In the genomic region with DNA sequence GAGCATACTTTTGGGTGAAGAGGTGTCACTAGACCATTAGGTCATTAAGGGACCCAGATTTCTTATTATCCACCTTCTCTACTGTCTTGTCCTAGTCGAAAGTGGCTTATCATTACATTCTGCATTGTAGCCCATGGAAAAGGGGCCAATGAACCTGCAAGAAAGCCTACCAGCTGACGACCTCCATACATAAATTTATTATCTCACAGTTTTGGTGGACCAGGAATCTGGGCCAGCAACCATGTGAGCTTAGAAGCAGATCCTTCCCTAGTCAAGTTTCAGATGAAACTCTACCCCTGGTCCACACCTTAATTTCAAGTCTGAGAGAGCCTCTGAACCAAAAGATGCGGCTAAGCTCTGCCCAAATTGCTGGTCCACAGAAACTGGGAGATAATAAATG, we compare ENCODE assay signal across 8 cellular contexts.
"Had no signal": no experiment of that assay in that cellular context is flagged by ENCODE, and none has a peak within 500 bp of the region (broad histone marks: within the 10 kb centered on the region; RNA-seq: fewer than 3 reads in every experiment).

No MANE protein-coding gene starts in this region.

- H3K4me3 ChIP-seq: GM23338 had no signal

- H3K9me3 Mint-ChIP-seq: GM23338, IgD-negative memory B cell had no signal

- FAIRE-seq: H1, H54, HTR-8/SVneo had no signal

- H3K4me3 Mint-ChIP-seq: GM23338, H9, IgD-negative memory B cell had no signal

- H2AFZ ChIP-seq: GM23338 had no signal

- DNase-seq: H9, HCEC 1CT, KBM-7 had no signal

- ATAC-seq: GM23338 had no signal

- H3K4me2 ChIP-seq: GM23338 had no signal

- H3K27ac Mint-ChIP-seq: GM23338, H9, IgD-negative memory B cell had no signal
